ENCODE assay signal across 8 cellular contexts in genomic region chr6:129774697-129775447, GRCh38.
A peak's percentile ranks its signal among the peaks of the same experiment; 100 is the strongest.
DNase-seq lines count a peak whose midpoint lies in the region; ATAC-seq and TF ChIP-seq lines count a peak whose summit lies in the region.

No MANE protein-coding gene starts in this region.

- in situ Hi-C loops in mammary epithelial cell (cut with MboI; ENCODE audit: low sequenced_read_pairs in 2 of 2), result no loop called here

- H3K27ac ChIP-seq in mammary epithelial cell (ENCODE audit: insufficient read depth, low read depth, low read length), result no peak overlapping the region

- intact Hi-C loops in mammary epithelial cell (cut with micrococcal nuclease), result loop anchor here (1.0 to 2.0 kb wide), 6 partner anchors 45 to 276 kb away; no protein-coding TSS in a partner anchor

- peak; percentile 85 for DNase-seq in BE2C
- peak; percentile 65 for DNase-seq in NCI-H1048 (lab: John Stamatoyannopoulos, UW)
- peak; percentile 22 for DNase-seq in SW480 (ENCODE audit: low spot score)
- peak; percentile 53 for DNase-seq in mammary epithelial cell
- DNase-seq in iPS-NIHi7 (ENCODE audit: extremely low spot score), result peak; percentile 85
- peak; percentile 74 for DNase-seq in smooth muscle cell of the brain vasculature (ENCODE audit: low read depth, low spot score)

- H3K4me1 ChIP-seq in BE2C (no peaks in the 10 kb centered on the region; the same call in 1 of the 2 replicates), mammary epithelial cell (ENCODE audit: insufficient read depth, low read length) (no peaks in the 10 kb centered on the region)

- H3K36me3 ChIP-seq in BE2C, result no peaks in the 10 kb centered on the region
- H3K36me3 ChIP-seq in mammary epithelial cell (ENCODE audit: insufficient read depth, low read length), result no peaks in the 10 kb centered on the region

- H3K4me2 ChIP-seq in mammary epithelial cell (ENCODE audit: insufficient read depth, low read depth, low read length), result peak overlapping the region; percentile 10

- TF ChIP-seq CTCF in BE2C (IDR thresholded peaks at IDR 0.05; ENCODE audit: low read depth, low read length) (peak; percentile 100), mammary epithelial cell (conservative IDR thresholded peaks at IDR 0.05 in 1 of 2, IDR thresholded peaks at IDR 0.05 in 1 of 2; ENCODE audit: extremely low read depth in 1 of 2, insufficient read depth in 1 of 2, low read depth in 1 of 2, low read length in 2 of 2) (peak; percentile 99)

- CTCF ChIA-PET in mammary epithelial cell (lab: Charles Lee; ENCODE audit: low non-redundant PET), result interaction anchor here (0.5 to 0.7 kb wide), 3 partner anchors 91 to 405 kb away, joined by 3 to 12 read pairs (median 4); no protein-coding TSS in a partner anchor

- H3K9me3 ChIP-seq in BE2C (no peaks in the 10 kb centered on the region), mammary epithelial cell (replicated peaks; ENCODE audit: insufficient read depth, low read length) (no peaks in the 10 kb centered on the region)

- dilution Hi-C loops in mammary epithelial cell (cut with HindIII; ENCODE audit: low sequenced_read_pairs), result no loop called here

- BruUV-seq in mammary epithelial cell (replicated peaks; lab: Mats Ljungman, UMichigan), result no TSS peak

- 42% methylated on average over 8 of the region's 8 CpGs for WGBS in mammary epithelial cell (ENCODE audit: low coverage, missing lambda C conversion rate)

- ATAC-seq in GM19351 (IDR thresholded peaks at IDR 0.05; ENCODE audit: unreplicated experiment), result peak; percentile 48
- ATAC-seq in HG03520 (IDR thresholded peaks at IDR 0.05; ENCODE audit: unreplicated experiment), result no peak

- H4K20me1 ChIP-seq in mammary epithelial cell (ENCODE audit: insufficient read depth, low read length), result no peaks in the 10 kb centered on the region

- H3K9ac ChIP-seq in mammary epithelial cell (ENCODE audit: insufficient read depth, low read length), result no peak overlapping the region

- H3K4me3 ChIP-seq in BE2C (ENCODE audit: low read depth, low read length) (peak overlapping the region; percentile 44), mammary epithelial cell (replicated peaks in 1 of 3; ENCODE audit: insufficient read depth in 1 of 3, low read depth in 2 of 3, low read length in 3 of 3) (no peak overlapping the region)

- H2AFZ ChIP-seq in mammary epithelial cell (ENCODE audit: low read depth, low read length), result peak overlapping the region; percentile 81

- H3K27me3 ChIP-seq in BE2C (no peaks in the 10 kb centered on the region), mammary epithelial cell (ENCODE audit: insufficient read depth, low read length) (no peaks in the 10 kb centered on the region)

- no peaks in the 10 kb centered on the region for H3K79me2 ChIP-seq in mammary epithelial cell (ENCODE audit: insufficient read depth, low read length)

Comparison
In these comparisons a context has a peak if more than half of its experiments do, and no peak if none do; other contexts are left out.
1. DNase-seq: peak in every context shown above with its lines; median percentile 85 in BE2C; 85 in iPS-NIHi7; 74 in smooth muscle cell of the brain vasculature; 65 in NCI-H1048; 53 in mammary epithelial cell; 22 in SW480.